Comparison of ENCODE assay signal across 9 cellular contexts in the genomic region with DNA sequence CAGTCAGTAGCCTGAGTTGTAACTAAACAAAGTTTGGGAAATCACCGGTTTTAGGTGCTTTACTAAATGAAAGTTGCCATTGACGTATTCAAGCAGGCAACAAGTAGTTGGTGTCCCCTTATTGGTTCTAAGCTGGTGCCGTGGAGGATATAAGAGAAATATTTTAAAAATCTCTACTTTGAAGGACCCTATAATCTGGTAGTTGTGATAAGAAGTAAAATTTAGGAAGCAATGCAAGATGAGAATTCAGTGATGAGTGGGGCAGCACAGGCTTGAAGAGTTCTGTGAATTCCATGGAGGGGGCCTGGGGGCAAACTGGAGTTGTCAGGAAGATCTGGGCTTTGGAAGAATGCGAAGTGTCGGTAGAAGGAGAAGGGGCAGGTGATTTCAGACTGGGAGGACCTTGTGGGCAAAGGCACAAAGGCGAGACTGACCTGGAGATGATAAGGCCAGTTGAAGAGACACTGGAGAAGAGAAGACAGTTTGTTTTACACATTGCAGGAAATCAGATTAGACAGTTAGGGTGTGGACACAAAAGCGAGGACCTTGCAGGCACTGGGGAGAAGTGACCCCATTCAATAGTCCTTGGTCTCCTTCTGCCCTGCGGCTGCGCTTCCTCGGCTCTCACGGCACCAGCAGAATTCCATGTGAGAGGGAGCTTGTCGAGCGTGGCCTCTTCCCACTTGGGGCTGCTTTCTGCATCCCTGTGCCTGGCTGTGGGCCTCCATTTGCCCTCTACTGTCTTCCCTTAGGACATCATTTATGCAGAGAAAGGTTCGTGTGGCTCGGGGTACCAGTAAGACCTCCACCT. TPM values are rescaled to one million over a fixed set of nuclear protein-coding genes. Genes with fewer than 3 reads are reported as not detected.
A peak's percentile ranks its signal among the peaks of the same experiment; 100 is the strongest.
DNase-seq lines count a peak whose midpoint lies in the region; ATAC-seq and TF ChIP-seq lines count a peak whose summit lies in the region.
"Had no signal": no experiment of that assay in that cellular context is flagged by ENCODE, and none has a peak within 500 bp of the region (broad histone marks: within the 10 kb centered on the region; RNA-seq: fewer than 3 reads in every experiment).

No MANE protein-coding gene starts in this region.

- DNase-seq in Peyer's patch, result no peak
- DNase-seq in effector memory CD4-positive, alpha-beta T cell, result no peak
- peak in 1 of 2 donors; percentile 76 for DNase-seq in stimulated activated effector memory CD8-positive, alpha-beta T cell treated with anti-CD3 and anti-CD28 coated beads, Interleukin-12 subunit alpha, Interleukin-12 subunit beta, amount 100 ng/mL, for 72 hours (ENCODE audit: low spot score in 2 of 2)
- DNase-seq in lower leg skin (ENCODE audit: low spot score in 2 of 2), result no peak
- DNase-seq in T1000 (lab: John Stamatoyannopoulos, UW), result no peak
- DNase-seq in COLO668 (lab: John Stamatoyannopoulos, UW; ENCODE audit: unreplicated experiment), result no peak

- TF ChIP-seq CTCF in Peyer's patch (IDR thresholded peaks at IDR 0.05), result no peak
- TF ChIP-seq CTCF in lower leg skin (IDR thresholded peaks at IDR 0.05), result no peak

- WGBS in lower leg skin, 2 donors, result 82 to 83% methylated on average over 15 of the region's 15 CpGs

- peak overlapping the region; percentile 98 for H3K27ac Mint-ChIP-seq in stimulated activated effector memory CD8-positive, alpha-beta T cell treated with anti-CD3 and anti-CD28 coated beads, Interleukin-12 subunit alpha, Interleukin-12 subunit beta, amount 100 ng/mL, for 72 hours

- peaks cover 0 to 3% (median 0%) of the 10 kb centered on the region in 4 donors for H3K4me1 ChIP-seq in Peyer's patch
- H3K4me1 ChIP-seq in effector memory CD4-positive, alpha-beta T cell (ENCODE audit: control insufficient read depth, insufficient read depth, low read length, poor library complexity, severe bottlenecking), result peaks cover 27% of the 10 kb centered on the region

- no peak for ATAC-seq in stimulated activated effector memory CD8-positive, alpha-beta T cell treated with anti-CD3 and anti-CD28 coated beads, Interleukin-12 subunit alpha, Interleukin-12 subunit beta, amount 100 ng/mL, for 72 hours
- ATAC-seq in HG03521 (IDR thresholded peaks at IDR 0.05; ENCODE audit: unreplicated experiment), result no peak

- peak overlapping the region; percentile 96 for H3K4me3 Mint-ChIP-seq in stimulated activated effector memory CD8-positive, alpha-beta T cell treated with anti-CD3 and anti-CD28 coated beads, Interleukin-12 subunit alpha, Interleukin-12 subunit beta, amount 100 ng/mL, for 72 hours

- no peaks in the 10 kb centered on the region for H3K9me3 ChIP-seq in Peyer's patch
- no peaks in the 10 kb centered on the region for H3K9me3 ChIP-seq in effector memory CD4-positive, alpha-beta T cell (ENCODE audit: control insufficient read depth, low read length)

- H3K4me3 ChIP-seq in Peyer's patch (peak overlapping the region; percentile 39 to 57 (median 46)), lower leg skin (ENCODE audit: low read depth, poor library complexity, severe bottlenecking) (no peak overlapping the region)
- H3K4me3 ChIP-seq in effector memory CD4-positive, alpha-beta T cell (ENCODE audit: insufficient read depth, low read depth, low read length, poor library complexity, severe bottlenecking), result peak overlapping the region; percentile 87

- H3K36me3 ChIP-seq in Peyer's patch, result no peaks in the 10 kb centered on the region
- H3K36me3 ChIP-seq in effector memory CD4-positive, alpha-beta T cell (ENCODE audit: control insufficient read depth, insufficient read depth, low read length), result no peaks in the 10 kb centered on the region

- H3K4me1 Mint-ChIP-seq in stimulated activated effector memory CD8-positive, alpha-beta T cell treated with anti-CD3 and anti-CD28 coated beads, Interleukin-12 subunit alpha, Interleukin-12 subunit beta, amount 100 ng/mL, for 72 hours, result peaks cover 50% of the 10 kb centered on the region

- H3K27me3 ChIP-seq in Peyer's patch, result no peaks in the 10 kb centered on the region
- no peaks in the 10 kb centered on the region for H3K27me3 ChIP-seq in effector memory CD4-positive, alpha-beta T cell (replicated peaks; ENCODE audit: control insufficient read depth, insufficient read depth, low read length, poor library complexity, severe bottlenecking)

- intact Hi-C loops in lower leg skin (cut with DNase I; ENCODE audit: low total_unique reads), result no loop called here

- H3K36me3 Mint-ChIP-seq in stimulated activated effector memory CD8-positive, alpha-beta T cell treated with anti-CD3 and anti-CD28 coated beads, Interleukin-12 subunit alpha, Interleukin-12 subunit beta, amount 100 ng/mL, for 72 hours, result peaks cover 68% of the 10 kb centered on the region

- H3K27ac ChIP-seq in Peyer's patch, result peak overlapping the region; percentile 80 to 88 (median 84)
- peak overlapping the region; percentile 100 for H3K27ac ChIP-seq in effector memory CD4-positive, alpha-beta T cell (ENCODE audit: insufficient read depth, low read length, poor library complexity, severe bottlenecking)

- TF ChIP-seq POLR2A in GM18526 (IDR thresholded peaks at IDR 0.05; ENCODE audit: extremely low read depth, insufficient read length) (peak; percentile 33), Peyer's patch (IDR thresholded peaks at IDR 0.05) (no peak), lower leg skin (IDR thresholded peaks at IDR 0.05) (no peak)

- no peaks in the 10 kb centered on the region for H3K9me3 Mint-ChIP-seq in stimulated activated effector memory CD8-positive, alpha-beta T cell treated with anti-CD3 and anti-CD28 coated beads, Interleukin-12 subunit alpha, Interleukin-12 subunit beta, amount 100 ng/mL, for 72 hours

RNA-seq across cellular contexts. Expression of a gene that starts 1.3 kb away (rescaled TPM):
- total RNA-seq in Peyer's patch (10 to 100 TPM in 2 of 4 donors, 1 to 10 TPM in 2; 3.0 to 46.2 (median 9.8) TPM), lower leg skin (1 to 10 TPM in 3 of 4 donors, not detected in 1; 1.5 to 3.4 (median 2.2) TPM)
- total RNA-seq: lung microvascular endothelial cell had no signal
